In genomic region chr5:177300236-177300880, GRCh38 we compare ENCODE assay signal across 8 cellular contexts. TPM values are rescaled to one million over a fixed set of nuclear protein-coding genes. Genes with fewer than 3 reads are reported as not detected.
DNase-seq lines count a peak whose midpoint lies in the region; ATAC-seq and TF ChIP-seq lines count a peak whose summit lies in the region.

No MANE protein-coding gene starts in this region.

- no peak for TF ChIP-seq EP300 in stomach (IDR thresholded peaks at IDR 0.05)

- no peaks in the 10 kb centered on the region for H3K9me3 ChIP-seq in stomach

- ATAC-seq in GM18870 (IDR thresholded peaks at IDR 0.05; ENCODE audit: unreplicated experiment): peak; percentile 56

- intact Hi-C loops in stomach (cut with DNase I; ENCODE audit: low total_unique reads): no loop called here

- no peaks in the 10 kb centered on the region for H3K27me3 ChIP-seq in stomach

- peaks cover 56 to 79% (median 65%) of the 10 kb centered on the region in 4 donors for H3K4me1 ChIP-seq in stomach

- peak; percentile 43 for DNase-seq in HPDE6-E6E7 (ENCODE audit: extremely low spot score)
- peak; percentile 36 for DNase-seq in T-helper 9 cell
- DNase-seq in dedifferentiated amniotic fluid mesenchymal stem cell (ENCODE audit: extremely low spot score): peak; percentile 61
- peak; percentile 95 to 96 for DNase-seq in lung microvascular endothelial cell (ENCODE audit: low read depth in 2 of 2)
- DNase-seq in stomach: peak; percentile 56
- no peak for DNase-seq in NCI-H2081 treated with DMSO at 0.1 percent for 48 hours (lab: John Stamatoyannopoulos, UW)

- no peak overlapping the region for H3K4me3 ChIP-seq in stomach

- H3K27ac ChIP-seq in 22Rv1 (peak overlapping the region; percentile 85), stomach (peak overlapping the region; percentile 48 to 92 (median 87))

- TF ChIP-seq CTCF in 22Rv1 (IDR thresholded peaks at IDR 0.05) (no peak), stomach (IDR thresholded peaks at IDR 0.05) (no peak)

- peaks cover 14 to 41% (median 27%) of the 10 kb centered on the region in 4 donors for H3K36me3 ChIP-seq in stomach

- 0 to 12% (median 10%) methylated on average over 4 of the region's 4 CpGs for WGBS in stomach, 5 donors

- no peak for TF ChIP-seq POLR2A in stomach (IDR thresholded peaks at IDR 0.05)

RNA-seq across cellular contexts. Expression of gene RAB24, which starts 3.2 kb away (rescaled TPM):
- total RNA-seq in lung microvascular endothelial cell (8.7 and 13.9 TPM in 2 replicates), stomach (10 to 100 TPM in 4 of 5 donors, 1 to 10 TPM in 1; 1.8 to 87.2 (median 12.3) TPM)
- 10 to 100 TPM; 31.5 to 65.3 (median 33.7) TPM for polyA plus RNA-seq in stomach

RNA-seq across cellular contexts. Expression of gene PRELID1, which starts 3.2 kb away (rescaled TPM):
- total RNA-seq in lung microvascular endothelial cell (109 and 112 TPM in 2 replicates), stomach (100 to 1,000 TPM in 3 of 5 donors, 10 to 100 TPM in 2; 82.4 to 201 (median 127) TPM)
- 100 to 1,000 TPM; 140 to 177 (median 171) TPM for polyA plus RNA-seq in stomach

RNA-seq across cellular contexts. Expression of gene MXD3, which starts 11.3 kb away (rescaled TPM):
- 8.1 and 10.5 TPM in 2 replicates for total RNA-seq in lung microvascular endothelial cell
- 10 to 100 TPM in 4 of 5 donors, 1 to 10 TPM in 1; 6.8 to 86.9 (median 25.0) TPM for total RNA-seq in stomach
- polyA plus RNA-seq in stomach: 10 to 100 TPM in 2 of 3 donors, 1 to 10 TPM in 1; 7.6 to 17.8 (median 15.0) TPM

RNA-seq across cellular contexts. Expression of gene LMAN2, which starts 51.1 kb away (rescaled TPM):
- total RNA-seq in lung microvascular endothelial cell (289 and 376 TPM in 2 replicates), stomach (100 to 1,000 TPM in 3 of 5 donors, 10 to 100 TPM in 2; 73.5 to 621 (median 187) TPM)
- 100 to 1,000 TPM in 1 of 3 donors, 10 to 100 TPM in 2; 92.9 to 135 (median 98.0) TPM for polyA plus RNA-seq in stomach

RNA-seq across cellular contexts. Expression of gene RGS14, which starts 57.4 kb away (rescaled TPM):
- total RNA-seq in lung microvascular endothelial cell (2.8 and 4.4 TPM in 2 replicates), stomach (100 to 1,000 TPM in 1 of 5 donors, 10 to 100 TPM in 1, 1 to 10 TPM in 2, not detected in 1; 4.2 to 100 (median 12.5) TPM)
- polyA plus RNA-seq in stomach: 10 to 100 TPM; 19.0 to 34.3 (median 26.9) TPM
